11 cellular contexts compared by ENCODE assay signal in the genomic region with DNA sequence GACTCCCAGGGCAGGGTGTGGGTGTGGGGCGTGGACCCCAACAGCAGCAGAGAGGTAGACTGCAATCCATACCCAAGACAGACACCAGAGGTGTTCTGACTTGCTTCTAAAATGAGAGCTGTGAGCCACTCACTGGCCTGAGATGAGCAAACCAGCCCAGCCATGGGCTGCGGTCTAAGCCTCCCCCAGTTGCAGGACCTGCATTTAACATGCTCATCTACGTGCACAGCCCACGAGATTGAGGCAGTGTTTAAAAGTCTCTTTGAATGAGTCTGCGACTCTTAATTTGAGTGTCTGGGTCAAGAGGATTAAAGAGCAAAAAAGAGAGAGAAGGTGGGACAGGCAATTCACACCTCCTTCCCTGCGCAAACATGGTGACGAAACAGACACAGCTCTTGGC. TPM values are rescaled to one million over a fixed set of nuclear protein-coding genes. Genes with fewer than 3 reads are reported as not detected.
DNase-seq lines count a peak whose midpoint lies in the region; ATAC-seq and TF ChIP-seq lines count a peak whose summit lies in the region.
"Had no signal": no experiment of that assay in that cellular context is flagged by ENCODE, and none has a peak within 500 bp of the region (broad histone marks: within the 10 kb centered on the region; RNA-seq: fewer than 3 reads in every experiment).

No MANE protein-coding gene starts in this region.

- H3K9me3 Mint-ChIP-seq in CD8-positive, alpha-beta memory T cell = no peaks in the 10 kb centered on the region
- H3K9me3 Mint-ChIP-seq in activated naive CD8-positive, alpha-beta T cell treated with anti-CD3 and anti-CD28 coated beads, Interleukin-2, amount 50 U/mL, for 24 hours = no peaks in the 10 kb centered on the region
- H3K9me3 Mint-ChIP-seq in osteocyte (ENCODE audit: unreplicated experiment) = no peaks in the 10 kb centered on the region

- H3K4me3 Mint-ChIP-seq in CD8-positive, alpha-beta memory T cell = peak overlapping the region; percentile 70 to 89 (median 80)
- H3K4me3 Mint-ChIP-seq in activated naive CD8-positive, alpha-beta T cell treated with anti-CD3 and anti-CD28 coated beads, Interleukin-2, amount 50 U/mL, for 24 hours = peak overlapping the region; percentile 82
- no peak overlapping the region for H3K4me3 Mint-ChIP-seq in osteocyte (ENCODE audit: unreplicated experiment)

- peaks cover 75 to 96% (median 82%) of the 10 kb centered on the region in 3 donors for H3K4me1 Mint-ChIP-seq in CD8-positive, alpha-beta memory T cell
- peaks cover 69% of the 10 kb centered on the region for H3K4me1 Mint-ChIP-seq in activated naive CD8-positive, alpha-beta T cell treated with anti-CD3 and anti-CD28 coated beads, Interleukin-2, amount 50 U/mL, for 24 hours
- peaks cover 54% of the 10 kb centered on the region for H3K4me1 Mint-ChIP-seq in osteocyte (ENCODE audit: unreplicated experiment)

- peak in 2 of 5 donors; percentile 13 to 35 for DNase-seq in CD8-positive, alpha-beta memory T cell
- no peak for DNase-seq in activated naive CD8-positive, alpha-beta T cell treated with anti-CD3 and anti-CD28 coated beads, Interleukin-2, amount 50 U/mL, for 24 hours
- no peak for DNase-seq in osteocyte (ENCODE audit: extremely low spot score, unreplicated experiment)
- DNase-seq in posterior cingulate gyrus = no peak
- DNase-seq in NCI-H82 (lab: John Stamatoyannopoulos, UW) = no peak
- DNase-seq: NCI-H1092, NCI-H446 treated with DMSO at 0.1 percent for 48 hours had no signal

- H3K4me2 ChIP-seq in OCI-LY1 (ENCODE audit: low read length) = peak overlapping the region; percentile 4; the same call in 1 of the 2 replicates

- no peak for ATAC-seq in activated naive CD8-positive, alpha-beta T cell treated with anti-CD3 and anti-CD28 coated beads, Interleukin-2, amount 50 U/mL, for 24 hours
- ATAC-seq in GM19328 (IDR thresholded peaks at IDR 0.05; ENCODE audit: unreplicated experiment) = no peak
- ATAC-seq: Panc1 had no signal

- H3K9me3 ChIP-seq in CD8-positive, alpha-beta memory T cell (ENCODE audit: low read length) = no peaks in the 10 kb centered on the region
- H3K9me3 ChIP-seq in OCI-LY1 (ENCODE audit: low read length) = no peaks in the 10 kb centered on the region
- H3K9me3 ChIP-seq: right atrium auricular region had no signal

- peak overlapping the region; percentile 95 to 99 (median 98) for H3K27ac Mint-ChIP-seq in CD8-positive, alpha-beta memory T cell
- H3K27ac Mint-ChIP-seq in activated naive CD8-positive, alpha-beta T cell treated with anti-CD3 and anti-CD28 coated beads, Interleukin-2, amount 50 U/mL, for 24 hours = peak overlapping the region; percentile 95
- peak overlapping the region; percentile 19 for H3K27ac Mint-ChIP-seq in osteocyte (ENCODE audit: unreplicated experiment)

- no peak overlapping the region for H2AFZ ChIP-seq in OCI-LY1 (ENCODE audit: low read length)

- no peaks in the 10 kb centered on the region for H3K9me2 ChIP-seq in OCI-LY1 (ENCODE audit: low read depth, low read length)

- CTCF ChIA-PET in CD8-positive, alpha-beta memory T cell (lab: Charles Lee) = interaction anchor here (1.5 to 6.5 kb wide), 3 partner anchors 13 to 226 kb away, joined by 6 to 84 read pairs (median 47); partner anchors contain the start of genes MED22, RPL7A, SURF1 and SURF2

- peaks cover 25% of the 10 kb centered on the region for H3K36me3 ChIP-seq in CD8-positive, alpha-beta memory T cell (ENCODE audit: insufficient read depth, low read length)
- H3K36me3 ChIP-seq in OCI-LY1 (ENCODE audit: insufficient read depth, low read length) = peaks cover 42% of the 10 kb centered on the region

- intact Hi-C loops in posterior cingulate gyrus (cut with DNase I) = no loop called here

- no peaks in the 10 kb centered on the region for H4K20me1 ChIP-seq in OCI-LY1 (ENCODE audit: insufficient read depth, low read length)

- H3K36me3 Mint-ChIP-seq in CD8-positive, alpha-beta memory T cell = peaks cover 0 to 75% (median 10%) of the 10 kb centered on the region in 3 donors
- H3K36me3 Mint-ChIP-seq in activated naive CD8-positive, alpha-beta T cell treated with anti-CD3 and anti-CD28 coated beads, Interleukin-2, amount 50 U/mL, for 24 hours (ENCODE audit: low read depth) = peaks cover 79% of the 10 kb centered on the region
- H3K36me3 Mint-ChIP-seq in osteocyte (ENCODE audit: unreplicated experiment) = peaks cover 24% of the 10 kb centered on the region

- H3K27me3 ChIP-seq in CD8-positive, alpha-beta memory T cell (ENCODE audit: insufficient read depth, low read length, poor library complexity, severe bottlenecking) = no peaks in the 10 kb centered on the region
- no peaks in the 10 kb centered on the region for H3K27me3 ChIP-seq in OCI-LY1 (ENCODE audit: insufficient read depth, low read length)
- H3K27me3 ChIP-seq: right atrium auricular region had no signal

- peak overlapping the region; percentile 53 for H3K4me3 ChIP-seq in CD8-positive, alpha-beta memory T cell (ENCODE audit: low read length)
- no peak overlapping the region for H3K4me3 ChIP-seq in OCI-LY1 (ENCODE audit: low read depth, low read length, poor library complexity, severe bottlenecking)
- H3K4me3 ChIP-seq: right atrium auricular region had no signal

- H3K27me3 Mint-ChIP-seq in CD8-positive, alpha-beta memory T cell = no peaks in the 10 kb centered on the region
- no peaks in the 10 kb centered on the region for H3K27me3 Mint-ChIP-seq in activated naive CD8-positive, alpha-beta T cell treated with anti-CD3 and anti-CD28 coated beads, Interleukin-2, amount 50 U/mL, for 24 hours
- H3K27me3 Mint-ChIP-seq in osteocyte (ENCODE audit: unreplicated experiment) = no peaks in the 10 kb centered on the region

- peaks cover 21% of the 10 kb centered on the region for H3K79me2 ChIP-seq in OCI-LY1 (ENCODE audit: insufficient read depth, low read length)

- TF ChIP-seq CTCF in OCI-LY1 (IDR thresholded peaks at IDR 0.05; ENCODE audit: low read length) (no peak), osteocyte (IDR thresholded peaks at IDR 0.05) (no peak)

- POLR2A ChIA-PET in CD8-positive, alpha-beta memory T cell (lab: Charles Lee) = interaction anchor here (1.3 to 4.0 kb wide), 3 partner anchors 14 to 35 kb away, joined by 3 to 25 read pairs (median 14); partner anchors contain the start of genes MED22, RPL7A, SURF1 and SURF6

- H3K27ac ChIP-seq in CD8-positive, alpha-beta memory T cell (ENCODE audit: low read depth, low read length) = peak overlapping the region; percentile 86
- H3K27ac ChIP-seq in OCI-LY1 (ENCODE audit: low read depth, low read length, poor library complexity, severe bottlenecking) = no peak overlapping the region
- H3K27ac ChIP-seq: right atrium auricular region had no signal

- peaks cover 77% of the 10 kb centered on the region for H3K4me1 ChIP-seq in CD8-positive, alpha-beta memory T cell (ENCODE audit: insufficient read depth, low read length)
- H3K4me1 ChIP-seq in OCI-LY1 (ENCODE audit: insufficient read depth, low read length, severe bottlenecking) = peaks cover 35% of the 10 kb centered on the region

- no peaks in the 10 kb centered on the region for H3F3A ChIP-seq in OCI-LY1 (ENCODE audit: insufficient read depth, low read length)

- no peak overlapping the region for H3K9ac ChIP-seq in OCI-LY1 (ENCODE audit: low read length)

RNA-seq across cellular contexts. Expression of gene SURF4, which starts 5.9 kb away (rescaled TPM):
- total RNA-seq in CD8-positive, alpha-beta memory T cell = 100 to 1,000 TPM; 239 to 250 TPM
- polyA plus RNA-seq in CD8-positive, alpha-beta memory T cell = 202 TPM
- total RNA-seq in osteocyte = 190 and 201 TPM in 2 replicates

RNA-seq across cellular contexts. Expression of gene STKLD1, which starts 6.2 kb away (rescaled TPM):
- under 1 TPM; 0.24 to 0.91 TPM for total RNA-seq in CD8-positive, alpha-beta memory T cell
- polyA plus RNA-seq in CD8-positive, alpha-beta memory T cell = 0.75 TPM
- total RNA-seq in osteocyte = 3.5 and 5.1 TPM in 2 replicates

RNA-seq across cellular contexts. Expression of gene SURF2, which starts 13.6 kb away (rescaled TPM):
- 10 to 100 TPM; 34.9 to 35.2 TPM for total RNA-seq in CD8-positive, alpha-beta memory T cell
- polyA plus RNA-seq in CD8-positive, alpha-beta memory T cell = 46.6 TPM
- 15.4 and 16.3 TPM in 2 replicates for total RNA-seq in osteocyte

RNA-seq across cellular contexts. Expression of gene SURF1, which starts 13.6 kb away (rescaled TPM):
- total RNA-seq in CD8-positive, alpha-beta memory T cell = 10 to 100 TPM; 35.9 to 37.8 TPM
- 110 TPM for polyA plus RNA-seq in CD8-positive, alpha-beta memory T cell
- total RNA-seq in osteocyte = 36.2 and 39.4 TPM in 2 replicates

RNA-seq across cellular contexts. Expression of gene RPL7A, which starts 21.9 kb away (rescaled TPM):
- total RNA-seq in CD8-positive, alpha-beta memory T cell = 1,000 to 10,000 TPM; 3,139 to 3,155 TPM
- polyA plus RNA-seq in CD8-positive, alpha-beta memory T cell = 1,038 TPM
- total RNA-seq in osteocyte = 1,770 and 1,772 TPM in 2 replicates

Comparison
In these comparisons a context has a peak if more than half of its experiments do, and no peak if none do; other contexts are left out.
1. H3K27ac Mint-ChIP-seq: peak in every context shown above with its lines; median percentile 98 in CD8-positive, alpha-beta memory T cell; 95 in activated naive CD8-positive, alpha-beta T cell treated with anti-CD3 and anti-CD28 coated beads, Interleukin-2, amount 50 U/mL, for 24 hours; 19 in osteocyte.